ENCODE assay signal across 2 cellular contexts in genomic region chr11:9530020-9530628, GRCh38.
TF ChIP-seq lines count a peak whose summit lies in the region.

No MANE protein-coding gene starts in this region.

TF ChIP-seq in IMR-90, 13 proteins besides CTCF, POLR2A, EP300 and RAD21 (continued from another document):
- TF ChIP-seq, protein P1, sequence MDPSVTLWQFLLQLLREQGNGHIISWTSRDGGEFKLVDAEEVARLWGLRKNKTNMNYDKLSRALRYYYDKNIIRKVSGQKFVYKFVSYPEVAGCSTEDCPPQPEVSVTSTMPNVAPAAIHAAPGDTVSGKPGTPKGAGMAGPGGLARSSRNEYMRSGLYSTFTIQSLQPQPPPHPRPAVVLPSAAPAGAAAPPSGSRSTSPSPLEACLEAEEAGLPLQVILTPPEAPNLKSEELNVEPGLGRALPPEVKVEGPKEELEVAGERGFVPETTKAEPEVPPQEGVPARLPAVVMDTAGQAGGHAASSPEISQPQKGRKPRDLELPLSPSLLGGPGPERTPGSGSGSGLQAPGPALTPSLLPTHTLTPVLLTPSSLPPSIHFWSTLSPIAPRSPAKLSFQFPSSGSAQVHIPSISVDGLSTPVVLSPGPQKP (IDR thresholded peaks at IDR 0.05; ENCODE audit: borderline replicate concordance, low read depth, low read length) = no peak
- TF ChIP-seq FOS (IDR thresholded peaks at IDR 0.05; ENCODE audit: low read depth, low read length) (no peak), MAFK (IDR thresholded peaks at IDR 0.05; ENCODE audit: low read depth, low read length) (no peak), RFX5 (IDR thresholded peaks at IDR 0.05; ENCODE audit: low read depth, low read length) (no peak), SMC3 (IDR thresholded peaks at IDR 0.05; ENCODE audit: low read depth, low read length) (no peak), NFE2L2 (IDR thresholded peaks at IDR 0.05; ENCODE audit: low read depth, low read length) (no peak)

TF ChIP-seq in WTC11, 78 proteins besides CTCF, POLR2A, EP300 and RAD21 (continued from another document):
- TF ChIP-seq, protein P2, sequence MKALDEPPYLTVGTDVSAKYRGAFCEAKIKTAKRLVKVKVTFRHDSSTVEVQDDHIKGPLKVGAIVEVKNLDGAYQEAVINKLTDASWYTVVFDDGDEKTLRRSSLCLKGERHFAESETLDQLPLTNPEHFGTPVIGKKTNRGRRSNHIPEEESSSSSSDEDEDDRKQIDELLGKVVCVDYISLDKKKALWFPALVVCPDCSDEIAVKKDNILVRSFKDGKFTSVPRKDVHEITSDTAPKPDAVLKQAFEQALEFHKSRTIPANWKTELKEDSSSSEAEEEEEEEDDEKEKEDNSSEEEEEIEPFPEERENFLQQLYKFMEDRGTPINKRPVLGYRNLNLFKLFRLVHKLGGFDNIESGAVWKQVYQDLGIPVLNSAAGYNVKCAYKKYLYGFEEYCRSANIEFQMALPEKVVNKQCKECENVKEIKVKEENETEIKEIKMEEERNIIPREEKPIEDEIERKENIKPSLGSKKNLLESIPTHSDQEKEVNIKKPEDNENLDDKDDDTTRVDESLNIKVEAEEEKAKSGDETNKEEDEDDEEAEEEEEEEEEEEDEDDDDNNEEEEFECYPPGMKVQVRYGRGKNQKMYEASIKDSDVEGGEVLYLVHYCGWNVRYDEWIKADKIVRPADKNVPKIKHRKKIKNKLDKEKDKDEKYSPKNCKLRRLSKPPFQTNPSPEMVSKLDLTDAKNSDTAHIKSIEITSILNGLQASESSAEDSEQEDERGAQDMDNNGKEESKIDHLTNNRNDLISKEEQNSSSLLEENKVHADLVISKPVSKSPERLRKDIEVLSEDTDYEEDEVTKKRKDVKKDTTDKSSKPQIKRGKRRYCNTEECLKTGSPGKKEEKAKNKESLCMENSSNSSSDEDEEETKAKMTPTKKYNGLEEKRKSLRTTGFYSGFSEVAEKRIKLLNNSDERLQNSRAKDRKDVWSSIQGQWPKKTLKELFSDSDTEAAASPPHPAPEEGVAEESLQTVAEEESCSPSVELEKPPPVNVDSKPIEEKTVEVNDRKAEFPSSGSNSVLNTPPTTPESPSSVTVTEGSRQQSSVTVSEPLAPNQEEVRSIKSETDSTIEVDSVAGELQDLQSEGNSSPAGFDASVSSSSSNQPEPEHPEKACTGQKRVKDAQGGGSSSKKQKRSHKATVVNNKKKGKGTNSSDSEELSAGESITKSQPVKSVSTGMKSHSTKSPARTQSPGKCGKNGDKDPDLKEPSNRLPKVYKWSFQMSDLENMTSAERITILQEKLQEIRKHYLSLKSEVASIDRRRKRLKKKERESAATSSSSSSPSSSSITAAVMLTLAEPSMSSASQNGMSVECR (CRISPR knock-in tag; IDR thresholded peaks at IDR 0.05; ENCODE audit: borderline replicate concordance) = no peak
- TF ChIP-seq ZMAT4 (CRISPR knock-in tag; IDR thresholded peaks at IDR 0.05) = no peak
- TF ChIP-seq FOXK1 (CRISPR knock-in tag; IDR thresholded peaks at IDR 0.05) = no peak
- TF ChIP-seq NR2C2 (CRISPR knock-in tag; IDR thresholded peaks at IDR 0.05) = no peak
- TF ChIP-seq, protein P3, sequence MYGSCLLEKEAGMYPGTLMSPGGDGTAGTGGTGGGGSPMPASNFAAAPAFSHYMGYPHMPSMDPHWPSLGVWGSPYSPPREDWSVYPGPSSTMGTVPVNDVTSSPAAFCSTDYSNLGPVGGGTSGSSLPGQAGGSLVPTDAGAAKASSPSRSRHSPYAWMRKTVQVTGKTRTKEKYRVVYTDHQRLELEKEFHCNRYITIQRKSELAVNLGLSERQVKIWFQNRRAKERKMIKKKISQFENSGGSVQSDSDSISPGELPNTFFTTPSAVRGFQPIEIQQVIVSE (CRISPR knock-in tag; IDR thresholded peaks at IDR 0.05; ENCODE audit: borderline replicate concordance) = no peak
- TF ChIP-seq MXD4 (CRISPR knock-in tag; IDR thresholded peaks at IDR 0.05; ENCODE audit: borderline replicate concordance) = no peak
- no peak for TF ChIP-seq ZNF317 (CRISPR knock-in tag; IDR thresholded peaks at IDR 0.05; ENCODE audit: borderline replicate concordance, low read depth)
TF ChIP-seq in WTC11: peak in this region for 0.
